In the genomic region with DNA sequence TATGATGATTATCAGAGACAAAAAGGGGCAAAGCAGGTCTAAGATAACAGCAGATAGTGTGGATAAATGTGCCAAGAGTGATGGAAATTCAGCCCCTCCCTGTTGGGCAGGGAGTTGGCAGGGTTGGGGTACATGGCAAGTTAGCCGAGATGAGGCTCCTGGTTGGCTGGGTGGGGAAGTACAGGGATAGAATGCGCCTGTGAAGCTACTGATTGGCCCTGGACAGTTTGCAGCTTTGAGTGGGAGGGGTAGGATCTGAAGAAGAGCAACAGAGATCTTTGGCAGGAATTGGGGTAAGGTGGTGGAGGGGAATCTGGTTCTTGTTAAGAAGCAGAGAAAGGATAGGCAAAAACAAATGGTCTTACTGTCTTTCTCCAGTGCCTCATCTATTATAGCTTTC, we compare ENCODE assay signal across 9 cellular contexts.
DNase-seq lines count a peak whose midpoint lies in the region; ATAC-seq, FAIRE-seq and TF ChIP-seq lines count a peak whose summit lies in the region.
"Had no signal": no experiment of that assay in that cellular context is flagged by ENCODE, and none has a peak within 500 bp of the region (broad histone marks: within the 10 kb centered on the region; RNA-seq: fewer than 3 reads in every experiment).

No MANE protein-coding gene starts in this region.

- POLR2A ChIA-PET in PC-3 (lab: Charles Lee; ENCODE audit: unreplicated experiment) = no interaction called here
- POLR2A ChIA-PET in CD4-positive, alpha-beta T cell (lab: Charles Lee) = no interaction called here

- peak; percentile 26 for FAIRE-seq in endometrium (lab: Jason Lieb, UNC)
- FAIRE-seq: K562 had no signal

- no peak overlapping the region for H3K4me3 ChIP-seq in PC-3 (ENCODE audit: low read length)
- H3K4me3 ChIP-seq: K562 had no signal

- no peaks in the 10 kb centered on the region for H3K36me3 ChIP-seq in PC-3 (ENCODE audit: low read depth, low read length)

- CTCF ChIA-PET in PC-3 (lab: Charles Lee) = no interaction called here
- CTCF ChIA-PET in CD4-positive, alpha-beta T cell (lab: Charles Lee) = no interaction called here

- peaks cover 3% of the 10 kb centered on the region for H3K9me3 Mint-ChIP-seq in type B pancreatic cell
- no peaks in the 10 kb centered on the region for H3K9me3 Mint-ChIP-seq in CD4-positive, alpha-beta T cell

- DNase-seq in PC-3 = no peak
- peak; percentile 70 for DNase-seq in myocyte (ENCODE audit: low read depth)
- DNase-seq in type B pancreatic cell (ENCODE audit: extremely low spot score, unreplicated experiment) = no peak
- no peak for DNase-seq in retina
- no peak for DNase-seq in CD4-positive, alpha-beta T cell
- no peak for DNase-seq in HuH-7 (ENCODE audit: low spot score)
- DNase-seq: activated CD4-positive, alpha-beta T cell treated with anti-CD3 and anti-CD28 coated beads, Interleukin-2, amount 50 U/mL, for 48 hours had no signal

- H3F3A ChIP-seq in PC-3 (ENCODE audit: low read length, unreplicated experiment) = peaks cover 7% of the 10 kb centered on the region

- ATAC-seq in PC-3 = no peak
- no peak for ATAC-seq in CD4-positive, alpha-beta T cell (ENCODE audit: poor library complexity)
- ATAC-seq: K562 had no signal

- H3K9me3 ChIP-seq in PC-3 (ENCODE audit: low read length) = no peaks in the 10 kb centered on the region
- no peaks in the 10 kb centered on the region for H3K9me3 ChIP-seq in CD4-positive, alpha-beta T cell (ENCODE audit: control insufficient read depth, low read length)

- no peaks in the 10 kb centered on the region for H3K27me3 Mint-ChIP-seq in type B pancreatic cell
- peaks cover 27% of the 10 kb centered on the region for H3K27me3 Mint-ChIP-seq in CD4-positive, alpha-beta T cell

- peak overlapping the region; percentile 38 for H3K9ac ChIP-seq in PC-3 (ENCODE audit: low read length)

- peak overlapping the region; percentile 78 for H3K4me2 ChIP-seq in PC-3 (ENCODE audit: low read length)

- H2AFZ ChIP-seq in PC-3 (ENCODE audit: low read length) = no peak overlapping the region

- H3K79me2 ChIP-seq in PC-3 (ENCODE audit: low read length) = no peaks in the 10 kb centered on the region

- peaks cover 25% of the 10 kb centered on the region for H3K4me1 ChIP-seq in PC-3 (ENCODE audit: insufficient read depth, low read length)

- intact Hi-C loops in PC-3 (cut with micrococcal nuclease) = no loop called here
- intact Hi-C loops in CD4-positive, alpha-beta T cell (cut with DNase I, micrococcal nuclease) = no loop called here

- BruUV-seq in PC-3 (replicated peaks; lab: Mats Ljungman, UMichigan) = no TSS peak

- H3K27me3 ChIP-seq in PC-3 (ENCODE audit: low read length) = no peaks in the 10 kb centered on the region
- peaks cover 4% of the 10 kb centered on the region for H3K27me3 ChIP-seq in CD4-positive, alpha-beta T cell (ENCODE audit: control insufficient read depth, insufficient read depth, low read length)

- TF ChIP-seq CTCF in PC-3 (conservative IDR thresholded peaks at IDR 0.05; ENCODE audit: low read depth, low read length) (no peak), type B pancreatic cell (conservative IDR thresholded peaks at IDR 0.05) (no peak)
- no peak for TF ChIP-seq CTCF in CD4-positive, alpha-beta T cell (IDR thresholded peaks at IDR 0.05)

- H3K27ac ChIP-seq in PC-3 (ENCODE audit: low read length) = peak overlapping the region; percentile 88
- no peak overlapping the region for H3K27ac ChIP-seq in CD4-positive, alpha-beta T cell (ENCODE audit: low read depth, low read length)

- H4K20me1 ChIP-seq in PC-3 (ENCODE audit: low read length) = no peaks in the 10 kb centered on the region

- H3K27ac Mint-ChIP-seq in type B pancreatic cell = no peak overlapping the region
- no peak overlapping the region for H3K27ac Mint-ChIP-seq in CD4-positive, alpha-beta T cell

- H3K9me2 ChIP-seq in PC-3 (replicated peaks; ENCODE audit: low read length) = no peaks in the 10 kb centered on the region

- H3K36me3 Mint-ChIP-seq in type B pancreatic cell = no peaks in the 10 kb centered on the region
- no peaks in the 10 kb centered on the region for H3K36me3 Mint-ChIP-seq in CD4-positive, alpha-beta T cell (ENCODE audit: low read depth)

- peaks cover 20% of the 10 kb centered on the region for H3K4me1 Mint-ChIP-seq in type B pancreatic cell (ENCODE audit: unreplicated experiment)
- H3K4me1 Mint-ChIP-seq in CD4-positive, alpha-beta T cell (ENCODE audit: low read depth) = no peaks in the 10 kb centered on the region

- H3K4me3 Mint-ChIP-seq in type B pancreatic cell = peak overlapping the region; percentile 0
- H3K4me3 Mint-ChIP-seq in CD4-positive, alpha-beta T cell = no peak overlapping the region
